18 cellular contexts compared by ENCODE assay signal in the genomic region with DNA sequence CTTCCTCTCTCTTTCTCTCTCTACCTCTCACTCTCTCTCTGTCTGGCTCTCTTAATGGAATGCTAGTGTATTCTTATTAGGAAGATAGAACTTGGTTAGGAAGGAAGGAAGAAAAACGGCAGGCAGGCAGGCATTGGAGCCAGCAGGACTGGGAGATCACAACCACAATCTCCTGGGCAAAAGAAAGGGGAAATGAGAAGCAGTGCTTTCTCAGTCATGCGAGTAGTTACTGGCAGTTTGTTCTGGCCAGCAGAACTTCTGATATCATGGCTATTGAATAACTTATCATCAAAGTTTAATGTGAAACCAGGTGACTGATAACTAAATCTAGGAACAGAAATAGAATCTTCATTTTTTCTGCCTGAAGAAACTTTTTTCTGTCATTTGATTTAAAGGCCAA.
DNase-seq lines count a peak whose midpoint lies in the region; ATAC-seq, FAIRE-seq and TF ChIP-seq lines count a peak whose summit lies in the region.
"Had no signal": no experiment of that assay in that cellular context is flagged by ENCODE, and none has a peak within 500 bp of the region (broad histone marks: within the 10 kb centered on the region; RNA-seq: fewer than 3 reads in every experiment).

No MANE protein-coding gene starts in this region.

- no peak overlapping the region for H3K4me3 Mint-ChIP-seq in astrocyte (ENCODE audit: unreplicated experiment)
- H3K4me3 Mint-ChIP-seq in stimulated activated naive B cell treated with anti-CD40 and anti-IgM and Interleukin-4, amounts not matched to agents 10 μg/mL and 1 μg/mL and 100 μg/mL, for 72 hours = no peak overlapping the region
- H3K4me3 Mint-ChIP-seq: CD8-positive, alpha-beta memory T cell had no signal

- H2AFZ ChIP-seq in astrocyte (ENCODE audit: low read depth, low read length) = no peak overlapping the region
- H2AFZ ChIP-seq: GM23248 had no signal

- no peak overlapping the region for H3K27ac Mint-ChIP-seq in astrocyte (ENCODE audit: unreplicated experiment)
- H3K27ac Mint-ChIP-seq in stimulated activated naive B cell treated with anti-CD40 and anti-IgM and Interleukin-4, amounts not matched to agents 10 μg/mL and 1 μg/mL and 100 μg/mL, for 72 hours = no peak overlapping the region

- DNase-seq in KBM-7 (peak; percentile 11), astrocyte (ENCODE audit: low read depth) (no peak), D721Med (ENCODE audit: insufficient read length, low spot score) (no peak), HUDEP-2 (lab: John Stamatoyannopoulos, UW; ENCODE audit: unreplicated experiment in 76 of 76) (no peak), NCI-H82 (lab: John Stamatoyannopoulos, UW) (no peak)
- no peak for DNase-seq in stimulated activated naive B cell treated with anti-CD40 and anti-IgM and Interleukin-4, amounts not matched to agents 10 μg/mL and 1 μg/mL and 100 μg/mL, for 72 hours
- DNase-seq: ACHN; Caco-2; CD8-positive, alpha-beta memory T cell; DMS53; GF-D8; GM23248; KG1 had no signal

- peaks cover 0 to 7% (median 0%) of the 10 kb centered on the region in 11 experiments; a peak in 2 of 22 replicates for H3K9me3 ChIP-seq in BLaER1 treated with 17β-estradiol and CSF1 and Interleukin-3, amounts not matched to agents 10 nM and 100 nM (replicated peaks in 1 of 11)
- H3K9me3 ChIP-seq in astrocyte (ENCODE audit: insufficient read depth, low read depth, low read length) = no peaks in the 10 kb centered on the region
- H3K9me3 ChIP-seq: Caco-2 had no signal

- H3K27me3 ChIP-seq in BLaER1 treated with 17β-estradiol and CSF1 and Interleukin-3, amounts not matched to agents 10 nM and 100 nM = peaks cover 92 to 98% (median 96%) of the 10 kb centered on the region in 11 experiments
- no peaks in the 10 kb centered on the region for H3K27me3 ChIP-seq in astrocyte (ENCODE audit: insufficient read depth, low read length)

- no peaks in the 10 kb centered on the region for H3K36me3 ChIP-seq in BLaER1 treated with 17β-estradiol and CSF1 and Interleukin-3, amounts not matched to agents 10 nM and 100 nM
- no peaks in the 10 kb centered on the region for H3K36me3 ChIP-seq in astrocyte (ENCODE audit: insufficient read depth, low read length)

- H3K27ac ChIP-seq in BLaER1 treated with 17β-estradiol and CSF1 and Interleukin-3, amounts not matched to agents 10 nM and 100 nM = no peak overlapping the region
- no peak overlapping the region for H3K27ac ChIP-seq in astrocyte (ENCODE audit: low read depth, low read length)
- H3K27ac ChIP-seq: C4-2B, GM23248, HL-60 had no signal

- TF ChIP-seq CTCF in astrocyte (IDR thresholded peaks at IDR 0.05; ENCODE audit: insufficient read depth, low read depth, low read length) = no peak
- no peak for TF ChIP-seq CTCF in D721Med (IDR thresholded peaks at IDR 0.05; ENCODE audit: insufficient read depth, missing control alignments)

- no peaks in the 10 kb centered on the region for H3K79me2 ChIP-seq in astrocyte (ENCODE audit: insufficient read depth, low read length)

- no peak overlapping the region for H3K4me3 ChIP-seq in BLaER1 treated with 17β-estradiol and CSF1 and Interleukin-3, amounts not matched to agents 10 nM and 100 nM
- H3K4me3 ChIP-seq in astrocyte (ENCODE audit: insufficient read depth, low read depth, low read length) = no peak overlapping the region
- H3K4me3 ChIP-seq: GM23248 had no signal

- peak; percentile 69 for FAIRE-seq in astrocyte (lab: Jason Lieb, UNC)
- FAIRE-seq in D721Med (lab: Jason Lieb, UNC) = no peak
- FAIRE-seq: H54 had no signal

- H3K27me3 Mint-ChIP-seq in astrocyte (ENCODE audit: low read depth, unreplicated experiment) = peaks cover 11% of the 10 kb centered on the region
- H3K27me3 Mint-ChIP-seq in stimulated activated naive B cell treated with anti-CD40 and anti-IgM and Interleukin-4, amounts not matched to agents 10 μg/mL and 1 μg/mL and 100 μg/mL, for 72 hours = peaks cover 5 to 31% of the 10 kb centered on the region in 2 donors

- no peaks in the 10 kb centered on the region for H3K9me3 Mint-ChIP-seq in astrocyte (ENCODE audit: unreplicated experiment)
- no peaks in the 10 kb centered on the region for H3K9me3 Mint-ChIP-seq in stimulated activated naive B cell treated with anti-CD40 and anti-IgM and Interleukin-4, amounts not matched to agents 10 μg/mL and 1 μg/mL and 100 μg/mL, for 72 hours
- H3K9me3 Mint-ChIP-seq: CD8-positive, alpha-beta memory T cell had no signal

- H3K9ac ChIP-seq in BLaER1 treated with 17β-estradiol and CSF1 and Interleukin-3, amounts not matched to agents 10 nM and 100 nM = no peak overlapping the region
- no peak overlapping the region for H3K9ac ChIP-seq in astrocyte (ENCODE audit: low read length)
- H3K9ac ChIP-seq: GM23248 had no signal

- peak overlapping the region in 10 of 11 experiments; percentile 2 to 50 (median 16); a peak in 10 of 22 replicates for H3K4me2 ChIP-seq in BLaER1 treated with 17β-estradiol and CSF1 and Interleukin-3, amounts not matched to agents 10 nM and 100 nM
- no peak overlapping the region for H3K4me2 ChIP-seq in astrocyte (ENCODE audit: low read length)

- peaks cover 5 to 15% (median 11%) of the 10 kb centered on the region in 10 experiments; a peak in 14 of 20 replicates for H3K4me1 ChIP-seq in BLaER1 treated with 17β-estradiol and CSF1 and Interleukin-3, amounts not matched to agents 10 nM and 100 nM
- H3K4me1 ChIP-seq in astrocyte (ENCODE audit: insufficient read depth, low read length) = no peaks in the 10 kb centered on the region
- H3K4me1 ChIP-seq: Caco-2 had no signal

- peaks cover 0 to 11% (median 0%) of the 10 kb centered on the region in 11 experiments; a peak in 3 of 22 replicates for H4K20me1 ChIP-seq in BLaER1 treated with 17β-estradiol and CSF1 and Interleukin-3, amounts not matched to agents 10 nM and 100 nM
- H4K20me1 ChIP-seq in astrocyte (ENCODE audit: insufficient read depth, low read length) = no peaks in the 10 kb centered on the region

- ATAC-seq in stimulated activated naive B cell treated with anti-CD40 and anti-IgM and Interleukin-4, amounts not matched to agents 10 μg/mL and 1 μg/mL and 100 μg/mL, for 72 hours (replicated peaks) = peak; percentile 42 to 61
- ATAC-seq: HCT116 had no signal

- no peaks in the 10 kb centered on the region for H3K36me3 Mint-ChIP-seq in astrocyte (ENCODE audit: low read depth, unreplicated experiment)
- no peaks in the 10 kb centered on the region for H3K36me3 Mint-ChIP-seq in stimulated activated naive B cell treated with anti-CD40 and anti-IgM and Interleukin-4, amounts not matched to agents 10 μg/mL and 1 μg/mL and 100 μg/mL, for 72 hours
- H3K36me3 Mint-ChIP-seq: CD8-positive, alpha-beta memory T cell had no signal

- no peaks in the 10 kb centered on the region for H3K4me1 Mint-ChIP-seq in astrocyte (ENCODE audit: low read depth, unreplicated experiment)
- peaks cover 4 to 8% of the 10 kb centered on the region in 2 donors for H3K4me1 Mint-ChIP-seq in stimulated activated naive B cell treated with anti-CD40 and anti-IgM and Interleukin-4, amounts not matched to agents 10 μg/mL and 1 μg/mL and 100 μg/mL, for 72 hours

- in situ Hi-C loops in KBM-7 (cut with MboI; ENCODE audit: low pct_unique_long_range_greater_than_20kb, low sequenced_read_pairs) = no loop called here
